14 cellular contexts compared by ENCODE assay signal in the genomic region with DNA sequence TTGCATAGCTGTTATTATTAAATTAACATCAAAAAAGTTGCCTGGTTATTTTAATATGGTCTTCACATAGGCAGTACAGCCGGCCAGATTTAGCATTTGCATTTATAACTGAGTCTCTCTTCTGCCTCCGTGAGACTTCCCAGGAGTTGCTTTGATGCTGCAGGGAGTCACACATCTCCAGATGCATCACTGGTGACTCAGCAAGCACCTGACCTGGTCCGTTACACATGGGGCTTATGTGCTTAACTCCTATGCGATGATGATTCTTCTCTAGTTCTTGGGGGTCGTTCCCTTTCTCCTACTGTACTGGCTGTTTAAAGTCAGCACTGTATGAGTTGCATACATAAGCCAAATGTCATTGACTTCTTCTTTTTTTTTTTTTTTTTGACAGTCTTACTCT. TPM values are rescaled to one million over a fixed set of nuclear protein-coding genes. Genes with fewer than 3 reads are reported as not detected.
DNase-seq lines count a peak whose midpoint lies in the region; ATAC-seq, FAIRE-seq and TF ChIP-seq lines count a peak whose summit lies in the region.
"Had no signal": no experiment of that assay in that cellular context is flagged by ENCODE, and none has a peak within 500 bp of the region (broad histone marks: within the 10 kb centered on the region; RNA-seq: fewer than 3 reads in every experiment).

No MANE protein-coding gene starts in this region.

- H3K4me1 Mint-ChIP-seq in activated naive CD4-positive, alpha-beta T cell treated with anti-CD3 and anti-CD28 coated beads, Interleukin-2, amount 10 ng/mL, durations not matched to agents 7 days and 5 days = no peaks in the 10 kb centered on the region

- no peak overlapping the region for H3K4me3 Mint-ChIP-seq in activated naive CD4-positive, alpha-beta T cell treated with anti-CD3 and anti-CD28 coated beads, Interleukin-2, amount 10 ng/mL, durations not matched to agents 7 days and 5 days
- H3K4me3 Mint-ChIP-seq: T-helper 1 cell treated with Interleukin-12 subunit alpha and Interleukin-12 subunit beta and Interleukin-4 antibody, amounts not matched to agents 30 μg/mL and 1 μg/mL, for 36 hours had no signal

- ATAC-seq in activated naive CD4-positive, alpha-beta T cell treated with anti-CD3 and anti-CD28 coated beads, Interleukin-2, amount 50 U/mL, for 72 hours = peak; percentile 33 to 43
- peak; percentile 74 for ATAC-seq in SK-N-SH treated with all-trans-retinoic acid at 6 μM for 48 hours
- ATAC-seq in HG02973 (IDR thresholded peaks at IDR 0.05; ENCODE audit: unreplicated experiment) = no peak
- ATAC-seq in GM18861 (IDR thresholded peaks at IDR 0.05; ENCODE audit: unreplicated experiment) = no peak

- no peaks in the 10 kb centered on the region for H3K36me3 Mint-ChIP-seq in activated naive CD4-positive, alpha-beta T cell treated with anti-CD3 and anti-CD28 coated beads, Interleukin-2, amount 50 U/mL, for 72 hours
- no peaks in the 10 kb centered on the region for H3K36me3 Mint-ChIP-seq in activated naive CD4-positive, alpha-beta T cell treated with anti-CD3 and anti-CD28 coated beads, Interleukin-2, amount 10 ng/mL, durations not matched to agents 7 days and 5 days

- H3K27me3 Mint-ChIP-seq in activated naive CD4-positive, alpha-beta T cell treated with anti-CD3 and anti-CD28 coated beads, Interleukin-2, amount 10 ng/mL, durations not matched to agents 7 days and 5 days = peaks cover 11% of the 10 kb centered on the region

- no peak for DNase-seq in activated naive CD4-positive, alpha-beta T cell treated with anti-CD3 and anti-CD28 coated beads, Interleukin-2, amount 50 U/mL, for 72 hours (ENCODE audit: low spot score in 2 of 2)
- no peak for DNase-seq in activated naive CD4-positive, alpha-beta T cell treated with anti-CD3 and anti-CD28 coated beads, Interleukin-2, amount 10 ng/mL, durations not matched to agents 7 days and 5 days
- DNase-seq in fibroblast of the aortic adventitia (ENCODE audit: low read depth) (peak; percentile 78), urothelium cell line (ENCODE audit: low spot score) (peak; percentile 83), activated gamma-delta T cell (lab: John Stamatoyannopoulos, UW) (no peak)
- DNase-seq: activated CD8-positive, alpha-beta memory T cell treated with anti-CD3 and anti-CD28 coated beads, Interleukin-2, amount 50 U/mL, for 48 hours; colonic mucosa; ovary; upper lobe of left lung had no signal

- no peak overlapping the region for H3K4me3 ChIP-seq in fibroblast of the aortic adventitia (ENCODE audit: low read depth, low read length)
- H3K4me3 ChIP-seq: colonic mucosa, ovary, upper lobe of left lung had no signal

- FAIRE-seq in urothelium cell line (lab: Jason Lieb, UNC) = no peak
- FAIRE-seq: GM12891 had no signal

- CTCF ChIA-PET in activated naive CD4-positive, alpha-beta T cell treated with anti-CD3 and anti-CD28 coated beads, Interleukin-2, amount 10 ng/mL, durations not matched to agents 7 days and 5 days (lab: Charles Lee) = interaction anchor here (0.6 to 3.4 kb wide), 2 partner anchors 18 to 36 kb away, joined by 3 to 31 read pairs; no protein-coding TSS in a partner anchor

- no peak overlapping the region for H3K27ac Mint-ChIP-seq in activated naive CD4-positive, alpha-beta T cell treated with anti-CD3 and anti-CD28 coated beads, Interleukin-2, amount 50 U/mL, for 72 hours
- no peak overlapping the region for H3K27ac Mint-ChIP-seq in activated naive CD4-positive, alpha-beta T cell treated with anti-CD3 and anti-CD28 coated beads, Interleukin-2, amount 10 ng/mL, durations not matched to agents 7 days and 5 days
- H3K27ac Mint-ChIP-seq: T-helper 1 cell treated with Interleukin-12 subunit alpha and Interleukin-12 subunit beta and Interleukin-4 antibody, amounts not matched to agents 30 μg/mL and 1 μg/mL, for 36 hours had no signal

- H3K9me3 Mint-ChIP-seq in activated naive CD4-positive, alpha-beta T cell treated with anti-CD3 and anti-CD28 coated beads, Interleukin-2, amount 50 U/mL, for 72 hours = no peaks in the 10 kb centered on the region
- no peaks in the 10 kb centered on the region for H3K9me3 Mint-ChIP-seq in activated naive CD4-positive, alpha-beta T cell treated with anti-CD3 and anti-CD28 coated beads, Interleukin-2, amount 10 ng/mL, durations not matched to agents 7 days and 5 days
- H3K9me3 Mint-ChIP-seq: T-helper 1 cell treated with Interleukin-12 subunit alpha and Interleukin-12 subunit beta and Interleukin-4 antibody, amounts not matched to agents 30 μg/mL and 1 μg/mL, for 36 hours had no signal

- no peak for TF ChIP-seq CTCF in fibroblast of the aortic adventitia (IDR thresholded peaks at IDR 0.05; ENCODE audit: insufficient read depth, low read length)

TF ChIP-seq in SK-N-SH treated with all-trans-retinoic acid at 6 μM for 48 hours, 23 proteins besides CTCF, POLR2A, EP300 and RAD21:
- TF ChIP-seq GLIS3 (CRISPR knock-in tag; IDR thresholded peaks at IDR 0.05) (no peak), TCF4 (CRISPR knock-in tag; IDR thresholded peaks at IDR 0.05; ENCODE audit: borderline replicate concordance) (no peak), ZNF8 (CRISPR knock-in tag; IDR thresholded peaks at IDR 0.05) (no peak), ZC3H10 (CRISPR knock-in tag; IDR thresholded peaks at IDR 0.05) (no peak), TOX (CRISPR knock-in tag; IDR thresholded peaks at IDR 0.05; ENCODE audit: borderline replicate concordance) (no peak), ZFP3 (CRISPR knock-in tag; IDR thresholded peaks at IDR 0.05) (no peak), OSR1 (CRISPR knock-in tag; IDR thresholded peaks at IDR 0.05) (no peak), ARNTL (CRISPR knock-in tag; IDR thresholded peaks at IDR 0.05; ENCODE audit: borderline replicate concordance, low read depth) (no peak), CSDC2 (CRISPR knock-in tag; IDR thresholded peaks at IDR 0.05) (no peak), ISL1 (CRISPR knock-in tag; IDR thresholded peaks at IDR 0.05) (no peak)
- TF ChIP-seq, protein P1, sequence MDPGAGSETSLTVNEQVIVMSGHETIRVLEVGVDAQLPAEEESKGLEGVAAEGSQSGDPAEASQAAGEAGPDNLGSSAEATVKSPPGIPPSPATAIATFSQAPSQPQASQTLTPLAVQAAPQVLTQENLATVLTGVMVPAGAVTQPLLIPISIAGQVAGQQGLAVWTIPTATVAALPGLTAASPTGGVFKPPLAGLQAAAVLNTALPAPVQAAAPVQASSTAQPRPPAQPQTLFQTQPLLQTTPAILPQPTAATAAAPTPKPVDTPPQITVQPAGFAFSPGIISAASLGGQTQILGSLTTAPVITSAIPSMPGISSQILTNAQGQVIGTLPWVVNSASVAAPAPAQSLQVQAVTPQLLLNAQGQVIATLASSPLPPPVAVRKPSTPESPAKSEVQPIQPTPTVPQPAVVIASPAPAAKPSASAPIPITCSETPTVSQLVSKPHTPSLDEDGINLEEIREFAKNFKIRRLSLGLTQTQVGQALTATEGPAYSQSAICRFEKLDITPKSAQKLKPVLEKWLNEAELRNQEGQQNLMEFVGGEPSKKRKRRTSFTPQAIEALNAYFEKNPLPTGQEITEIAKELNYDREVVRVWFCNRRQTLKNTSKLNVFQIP (CRISPR knock-in tag; IDR thresholded peaks at IDR 0.05; ENCODE audit: borderline replicate concordance, low read depth) = no peak

RNA-seq across cellular contexts. Expression of a gene that starts 13.1 kb away (rescaled TPM):
- total RNA-seq in activated naive CD4-positive, alpha-beta T cell treated with anti-CD3 and anti-CD28 coated beads, Interleukin-2, amount 50 U/mL, for 72 hours = 1 to 10 TPM; 3.1 to 7.5 TPM
- 1.3 and 4.6 TPM in 2 replicates for total RNA-seq in fibroblast of the aortic adventitia (ENCODE audit: low replicate concordance)

Comparison
In these comparisons a context has a peak if more than half of its experiments do, and no peak if none do; other contexts are left out.
1. ATAC-seq: peak in activated naive CD4-positive, alpha-beta T cell treated with anti-CD3 and anti-CD28 coated beads, Interleukin-2, amount 50 U/mL, for 72 hours (2 of 2) and SK-N-SH treated with all-trans-retinoic acid at 6 μM for 48 hours (single experiment); none in HG02973 (single experiment) and GM18861 (single experiment).
2. DNase-seq: peak in fibroblast of the aortic adventitia (single experiment) and urothelium cell line (single experiment); none in activated naive CD4-positive, alpha-beta T cell treated with anti-CD3 and anti-CD28 coated beads, Interleukin-2, amount 50 U/mL, for 72 hours (0 of 2), activated naive CD4-positive, alpha-beta T cell treated with anti-CD3 and anti-CD28 coated beads, Interleukin-2, amount 10 ng/mL, durations not matched to agents 7 days and 5 days (single experiment) and activated gamma-delta T cell (single experiment).